1 cellular context compared by ENCODE assay signal in the genomic region with DNA sequence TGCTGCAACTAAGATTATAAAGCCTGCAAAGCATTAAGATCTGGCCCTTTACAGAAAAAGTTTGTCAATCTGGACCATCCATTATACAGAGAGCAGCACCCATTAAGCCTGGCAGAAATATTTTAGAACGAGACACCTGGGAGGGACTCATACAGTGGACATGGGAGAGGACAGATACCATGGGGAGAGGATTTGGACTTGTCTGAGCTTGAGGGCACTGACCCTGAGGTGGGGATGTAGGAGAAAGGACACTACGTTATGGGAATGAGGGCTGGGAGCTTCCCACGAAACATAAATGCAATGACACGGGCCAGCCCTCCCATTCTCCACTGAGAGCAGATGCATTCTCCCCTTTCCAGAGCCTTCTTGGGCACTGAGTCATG.
TF ChIP-seq lines count a peak whose summit lies in the region.

No MANE protein-coding gene starts in this region.

TF ChIP-seq in GM23338, 12 proteins besides CTCF, POLR2A, EP300 and RAD21 (continued from another document):
- TF ChIP-seq, protein P1, sequence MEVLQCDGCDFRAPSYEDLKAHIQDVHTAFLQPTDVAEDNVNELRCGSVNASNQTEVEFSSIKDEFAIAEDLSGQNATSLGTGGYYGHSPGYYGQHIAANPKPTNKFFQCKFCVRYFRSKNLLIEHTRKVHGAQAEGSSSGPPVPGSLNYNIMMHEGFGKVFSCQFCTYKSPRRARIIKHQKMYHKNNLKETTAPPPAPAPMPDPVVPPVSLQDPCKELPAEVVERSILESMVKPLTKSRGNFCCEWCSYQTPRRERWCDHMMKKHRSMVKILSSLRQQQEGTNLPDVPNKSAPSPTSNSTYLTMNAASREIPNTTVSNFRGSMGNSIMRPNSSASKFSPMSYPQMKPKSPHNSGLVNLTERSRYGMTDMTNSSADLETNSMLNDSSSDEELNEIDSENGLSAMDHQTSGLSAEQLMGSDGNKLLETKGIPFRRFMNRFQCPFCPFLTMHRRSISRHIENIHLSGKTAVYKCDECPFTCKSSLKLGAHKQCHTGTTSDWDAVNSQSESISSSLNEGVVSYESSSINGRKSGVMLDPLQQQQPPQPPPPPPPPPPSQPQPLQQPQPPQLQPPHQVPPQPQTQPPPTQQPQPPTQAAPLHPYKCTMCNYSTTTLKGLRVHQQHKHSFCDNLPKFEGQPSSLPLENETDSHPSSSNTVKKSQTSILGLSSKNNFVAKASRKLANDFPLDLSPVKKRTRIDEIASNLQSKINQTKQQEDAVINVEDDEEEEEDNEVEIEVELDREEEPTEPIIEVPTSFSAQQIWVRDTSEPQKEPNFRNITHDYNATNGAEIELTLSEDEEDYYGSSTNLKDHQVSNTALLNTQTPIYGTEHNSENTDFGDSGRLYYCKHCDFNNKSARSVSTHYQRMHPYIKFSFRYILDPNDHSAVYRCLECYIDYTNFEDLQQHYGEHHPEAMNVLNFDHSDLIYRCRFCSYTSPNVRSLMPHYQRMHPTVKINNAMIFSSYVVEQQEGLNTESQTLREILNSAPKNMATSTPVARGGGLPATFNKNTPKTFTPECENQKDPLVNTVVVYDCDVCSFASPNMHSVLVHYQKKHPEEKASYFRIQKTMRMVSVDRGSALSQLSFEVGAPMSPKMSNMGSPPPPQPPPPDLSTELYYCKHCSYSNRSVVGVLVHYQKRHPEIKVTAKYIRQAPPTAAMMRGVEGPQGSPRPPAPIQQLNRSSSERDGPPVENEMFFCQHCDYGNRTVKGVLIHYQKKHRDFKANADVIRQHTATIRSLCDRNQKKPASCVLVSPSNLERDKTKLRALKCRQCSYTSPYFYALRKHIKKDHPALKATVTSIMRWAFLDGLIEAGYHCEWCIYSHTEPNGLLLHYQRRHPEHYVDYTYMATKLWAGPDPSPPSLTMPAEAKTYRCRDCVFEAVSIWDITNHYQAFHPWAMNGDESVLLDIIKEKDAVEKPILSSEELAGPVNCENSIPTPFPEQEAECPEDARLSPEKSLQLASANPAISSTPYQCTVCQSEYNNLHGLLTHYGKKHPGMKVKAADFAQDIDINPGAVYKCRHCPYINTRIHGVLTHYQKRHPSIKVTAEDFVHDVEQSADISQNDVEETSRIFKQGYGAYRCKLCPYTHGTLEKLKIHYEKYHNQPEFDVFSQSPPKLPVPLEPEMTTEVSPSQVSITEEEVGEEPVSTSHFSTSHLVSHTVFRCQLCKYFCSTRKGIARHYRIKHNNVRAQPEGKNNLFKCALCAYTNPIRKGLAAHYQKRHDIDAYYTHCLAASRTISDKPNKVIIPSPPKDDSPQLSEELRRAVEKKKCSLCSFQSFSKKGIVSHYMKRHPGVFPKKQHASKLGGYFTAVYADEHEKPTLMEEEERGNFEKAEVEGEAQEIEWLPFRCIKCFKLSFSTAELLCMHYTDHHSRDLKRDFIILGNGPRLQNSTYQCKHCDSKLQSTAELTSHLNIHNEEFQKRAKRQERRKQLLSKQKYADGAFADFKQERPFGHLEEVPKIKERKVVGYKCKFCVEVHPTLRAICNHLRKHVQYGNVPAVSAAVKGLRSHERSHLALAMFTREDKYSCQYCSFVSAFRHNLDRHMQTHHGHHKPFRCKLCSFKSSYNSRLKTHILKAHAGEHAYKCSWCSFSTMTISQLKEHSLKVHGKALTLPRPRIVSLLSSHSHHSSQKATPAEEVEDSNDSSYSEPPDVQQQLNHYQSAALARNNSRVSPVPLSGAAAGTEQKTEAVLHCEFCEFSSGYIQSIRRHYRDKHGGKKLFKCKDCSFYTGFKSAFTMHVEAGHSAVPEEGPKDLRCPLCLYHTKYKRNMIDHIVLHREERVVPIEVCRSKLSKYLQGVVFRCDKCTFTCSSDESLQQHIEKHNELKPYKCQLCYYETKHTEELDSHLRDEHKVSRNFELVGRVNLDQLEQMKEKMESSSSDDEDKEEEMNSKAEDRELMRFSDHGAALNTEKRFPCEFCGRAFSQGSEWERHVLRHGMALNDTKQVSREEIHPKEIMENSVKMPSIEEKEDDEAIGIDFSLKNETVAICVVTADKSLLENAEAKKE (CRISPR knock-in tag; IDR thresholded peaks at IDR 0.05) = no peak
- TF ChIP-seq JUNB (IDR thresholded peaks at IDR 0.05; ENCODE audit: unreplicated experiment) (no peak), EZH2 (IDR thresholded peaks at IDR 0.05; ENCODE audit: low read depth, unreplicated experiment) (no peak)
